ENCODE assay signal across 8 cellular contexts in genomic region chr11:120929664-120930154, GRCh38.
DNase-seq lines count a peak whose midpoint lies in the region; ATAC-seq and TF ChIP-seq lines count a peak whose summit lies in the region.

No MANE protein-coding gene starts in this region.

- H3K27ac Mint-ChIP-seq in T-cell (no peak overlapping the region), mesothelial cell of epicardium (no peak overlapping the region), type B pancreatic cell (no peak overlapping the region)

- no peaks in the 10 kb centered on the region for H3K36me3 ChIP-seq in colonic mucosa

- no peaks in the 10 kb centered on the region for H3K9me3 ChIP-seq in colonic mucosa

- ATAC-seq in T-cell (replicated peaks in 1 of 4) = peak in 2 of 4 experiments; percentile 31 to 45

- intact Hi-C loops in colonic mucosa (cut with DNase I) = no loop called here

- H3K27ac ChIP-seq in colonic mucosa = no peak overlapping the region

- H3K9ac ChIP-seq in colonic mucosa (ENCODE audit: low read depth in 2 of 2, low read length in 2 of 2) = no peak overlapping the region

- no peaks in the 10 kb centered on the region for H3K4me1 ChIP-seq in colonic mucosa

- CTCF ChIA-PET in T-cell (lab: Charles Lee) = interaction anchor here in 1 of 2 donors (0.6 to 1.3 kb wide), 4 partner anchors 17 to 1240 kb away, joined by 3 to 4 read pairs (median 3); no protein-coding TSS in a partner anchor

- H3K9me3 Mint-ChIP-seq in T-cell = no peaks in the 10 kb centered on the region
- H3K9me3 Mint-ChIP-seq in mesothelial cell of epicardium = no peaks in the 10 kb centered on the region
- H3K9me3 Mint-ChIP-seq in type B pancreatic cell = peaks cover 4% of the 10 kb centered on the region

- H3K27me3 ChIP-seq in colonic mucosa = no peaks in the 10 kb centered on the region

- H3K27me3 Mint-ChIP-seq in T-cell = peaks cover 9 to 20% of the 10 kb centered on the region in 2 donors
- peaks cover 3% of the 10 kb centered on the region for H3K27me3 Mint-ChIP-seq in mesothelial cell of epicardium (ENCODE audit: low read depth)
- peaks cover 11% of the 10 kb centered on the region for H3K27me3 Mint-ChIP-seq in type B pancreatic cell

- no peaks in the 10 kb centered on the region for H3K36me3 Mint-ChIP-seq in T-cell
- no peaks in the 10 kb centered on the region for H3K36me3 Mint-ChIP-seq in mesothelial cell of epicardium
- H3K36me3 Mint-ChIP-seq in type B pancreatic cell = no peaks in the 10 kb centered on the region

- peak; percentile 86 for TF ChIP-seq CTCF in LNCAP (IDR thresholded peaks at IDR 0.05)
- TF ChIP-seq CTCF in colonic mucosa (IDR thresholded peaks at IDR 0.05) = peak; percentile 28
- peak; percentile 74 for TF ChIP-seq CTCF in mesothelial cell of epicardium (IDR thresholded peaks at IDR 0.05; ENCODE audit: unreplicated experiment)
- peak; percentile 77 for TF ChIP-seq CTCF in type B pancreatic cell (conservative IDR thresholded peaks at IDR 0.05)

- H3K4me3 Mint-ChIP-seq in T-cell = no peak overlapping the region
- H3K4me3 Mint-ChIP-seq in mesothelial cell of epicardium = no peak overlapping the region
- H3K4me3 Mint-ChIP-seq in type B pancreatic cell = no peak overlapping the region

- no peak overlapping the region for H3K4me3 ChIP-seq in colonic mucosa

- peak; percentile 75 for DNase-seq in DMS 273 (lab: John Stamatoyannopoulos, UW; ENCODE audit: unreplicated experiment)
- DNase-seq in DMS 273 treated with DMSO at 0.1 percent for 48 hours (lab: John Stamatoyannopoulos, UW) = no peak
- peak in 22 of 34 experiments; percentile 5 to 51 (median 18) for DNase-seq in T-cell
- DNase-seq in colonic mucosa = peak; percentile 38
- peak in 1 of 2 experiments; percentile 51 for DNase-seq in mesothelial cell of epicardium (ENCODE audit: low spot score in 2 of 2, unreplicated experiment in 2 of 2)
- no peak for DNase-seq in type B pancreatic cell (ENCODE audit: extremely low spot score, unreplicated experiment)
- DNase-seq in superior temporal gyrus (ENCODE audit: extremely low spot score) = no peak

- no peaks in the 10 kb centered on the region for H3K4me1 Mint-ChIP-seq in T-cell
- peaks cover 21% of the 10 kb centered on the region for H3K4me1 Mint-ChIP-seq in mesothelial cell of epicardium
- H3K4me1 Mint-ChIP-seq in type B pancreatic cell (ENCODE audit: unreplicated experiment) = peaks cover 23% of the 10 kb centered on the region

- POLR2A ChIA-PET in T-cell (lab: Charles Lee) = no interaction called here

Comparison
In these comparisons a context has a peak if more than half of its experiments do, and no peak if none do; other contexts are left out.
1. DNase-seq: peak in DMS 273 (single experiment), T-cell (22 of 34) and colonic mucosa (single experiment); none in DMS 273 treated with DMSO at 0.1 percent for 48 hours (single experiment), type B pancreatic cell (single experiment) and superior temporal gyrus (single experiment).
2. CTCF ChIP-seq: peak in every context shown above with its lines; median percentile 86 in LNCAP; 77 in type B pancreatic cell; 74 in mesothelial cell of epicardium; 28 in colonic mucosa.